Comparison of ENCODE assay signal across 19 cellular contexts in the genomic region with DNA sequence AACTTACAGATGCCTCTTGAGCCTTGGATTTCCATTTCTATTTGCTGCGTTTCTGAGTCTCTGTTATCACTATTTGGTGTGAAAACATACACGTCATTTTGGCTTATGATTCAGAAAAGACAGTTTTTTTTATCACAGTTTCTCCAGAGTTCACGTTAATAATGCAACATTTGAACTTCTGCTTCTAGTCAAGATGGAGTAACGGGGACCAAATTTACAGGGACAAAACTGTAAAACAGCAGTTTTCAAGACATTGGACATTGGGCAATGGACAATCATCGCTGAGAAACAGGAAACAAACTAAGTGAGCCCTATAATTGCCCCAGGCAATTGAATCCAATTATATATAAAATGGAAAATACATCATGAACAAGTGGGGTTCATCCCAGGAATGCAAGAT. TPM values are rescaled to one million over a fixed set of nuclear protein-coding genes. Genes with fewer than 3 reads are reported as not detected.
A peak's percentile ranks its signal among the peaks of the same experiment; 100 is the strongest.
DNase-seq lines count a peak whose midpoint lies in the region; ATAC-seq and TF ChIP-seq lines count a peak whose summit lies in the region.
"Had no signal": no experiment of that assay in that cellular context is flagged by ENCODE, and none has a peak within 500 bp of the region (broad histone marks: within the 10 kb centered on the region; RNA-seq: fewer than 3 reads in every experiment).

No MANE protein-coding gene starts in this region.

- no peaks in the 10 kb centered on the region for H3K9me3 ChIP-seq in upper lobe of right lung
- no peaks in the 10 kb centered on the region for H3K9me3 ChIP-seq in MG63
- H3K9me3 ChIP-seq: SJSA1 had no signal

- TF ChIP-seq CTCF in upper lobe of right lung (IDR thresholded peaks at IDR 0.05): no peak

- H3K27ac Mint-ChIP-seq in dendritic cell treated with granulocyte-macrophage colony-stimulating factor and Interleukin-4, amounts not matched to agents 40 ng/mL and 50 ng/mL, for 4 days: peak overlapping the region; percentile 84
- H3K27ac Mint-ChIP-seq: H9, T-cell had no signal

- no peaks in the 10 kb centered on the region for H3K36me3 Mint-ChIP-seq in dendritic cell treated with granulocyte-macrophage colony-stimulating factor and Interleukin-4, amounts not matched to agents 40 ng/mL and 50 ng/mL, for 4 days (ENCODE audit: low read depth)
- H3K36me3 Mint-ChIP-seq: T-cell had no signal

- no peaks in the 10 kb centered on the region for H3K9me3 Mint-ChIP-seq in dendritic cell treated with granulocyte-macrophage colony-stimulating factor and Interleukin-4, amounts not matched to agents 40 ng/mL and 50 ng/mL, for 4 days

- TF ChIP-seq POLR2A in erythroblast (IDR thresholded peaks at IDR 0.05; ENCODE audit: low read length): no peak

- H3K4me3 ChIP-seq in upper lobe of right lung (no peak overlapping the region), MG63 (no peak overlapping the region)
- H3K4me3 ChIP-seq: SJSA1 had no signal

- intact Hi-C loops in dendritic cell treated with granulocyte-macrophage colony-stimulating factor and Interleukin-4, amounts not matched to agents 40 ng/mL and 50 ng/mL, for 4 days (cut with micrococcal nuclease): loop anchor here (2.0 kb wide), 2 partner anchors 15 to 37 kb away; a partner anchor contains a TSS
- intact Hi-C loops in upper lobe of right lung (cut with DNase I): no loop called here

- peak overlapping the region; percentile 44 for H3K4me3 Mint-ChIP-seq in dendritic cell treated with granulocyte-macrophage colony-stimulating factor and Interleukin-4, amounts not matched to agents 40 ng/mL and 50 ng/mL, for 4 days
- H3K4me3 Mint-ChIP-seq: H9, T-cell had no signal

- DNase-seq in SKM-1 treated with dmso at 0.1 percent for 144 hours (lab: John Stamatoyannopoulos, UW; ENCODE audit: unreplicated experiment) (peak; percentile 27), SKM-1 (lab: John Stamatoyannopoulos, UW; ENCODE audit: unreplicated experiment) (no peak), NOMO-1 treated with dmso at 0.1 percent for 144 hours (lab: John Stamatoyannopoulos, UW; ENCODE audit: unreplicated experiment) (peak; percentile 61), upper lobe of right lung (no peak), MG63 (no peak), erythroblast (lab: John Stamatoyannopoulos, UW) (no peak)
- DNase-seq: C1 segment of cervical spinal cord, COR-L47, H9, MM.1S, NCI-H1436 treated with DMSO at 0.1 percent for 48 hours, NCI-H226, NCI-H69, T-cell had no signal

- H3K27ac ChIP-seq in upper lobe of right lung: no peak overlapping the region
- H3K27ac ChIP-seq: 22Rv1, SJSA1 had no signal

- peaks cover 12% of the 10 kb centered on the region for H3K4me1 Mint-ChIP-seq in dendritic cell treated with granulocyte-macrophage colony-stimulating factor and Interleukin-4, amounts not matched to agents 40 ng/mL and 50 ng/mL, for 4 days (ENCODE audit: low read depth)
- H3K4me1 Mint-ChIP-seq: T-cell had no signal

- no peaks in the 10 kb centered on the region for H3K4me1 ChIP-seq in upper lobe of right lung
- H3K4me1 ChIP-seq: SJSA1 had no signal

- no peaks in the 10 kb centered on the region for H3K27me3 Mint-ChIP-seq in dendritic cell treated with granulocyte-macrophage colony-stimulating factor and Interleukin-4, amounts not matched to agents 40 ng/mL and 50 ng/mL, for 4 days
- H3K27me3 Mint-ChIP-seq: T-cell had no signal

- H3K27me3 ChIP-seq in upper lobe of right lung (no peaks in the 10 kb centered on the region), MG63 (no peaks in the 10 kb centered on the region)
- H3K27me3 ChIP-seq: SJSA1 had no signal

- H3K36me3 ChIP-seq in upper lobe of right lung: no peaks in the 10 kb centered on the region
- no peaks in the 10 kb centered on the region for H3K36me3 ChIP-seq in MG63
- H3K36me3 ChIP-seq: SJSA1 had no signal

- ATAC-seq in upper lobe of right lung: peak; percentile 42
- no peak for ATAC-seq in GM21786 (IDR thresholded peaks at IDR 0.05; ENCODE audit: unreplicated experiment)
- ATAC-seq: T-cell had no signal

RNA-seq across cellular contexts. Expression of a gene that starts 36.2 kb away (rescaled TPM):
- 4.0 TPM for total RNA-seq in upper lobe of right lung
- total RNA-seq in MG63 (2014; rRNA removed; shearing (Covaris generic); ENCODE audit: low replicate concordance): not detected in 2 replicates
- total RNA-seq: H9, RPMI7951, SJSA1 had no signal

RNA-seq across cellular contexts. Expression of a gene that starts 39.5 kb away (rescaled TPM):
- 48.3 TPM for total RNA-seq in upper lobe of right lung
- total RNA-seq in MG63 (2014; rRNA removed; shearing (Covaris generic); ENCODE audit: low replicate concordance): 4.1 and 5.5 TPM in 2 replicates

Comparison
In these comparisons a context has a peak if more than half of its experiments do, and no peak if none do; other contexts are left out.
1. DNase-seq: peak in SKM-1 treated with dmso at 0.1 percent for 144 hours (single experiment) and NOMO-1 treated with dmso at 0.1 percent for 144 hours (single experiment); none in SKM-1 (single experiment), upper lobe of right lung (single experiment), MG63 (single experiment) and erythroblast (0 of 2).